24 cellular contexts compared by ENCODE assay signal in genomic region chr9:111529787-111530186, GRCh38.
"Had no signal": no experiment of that assay in that cellular context is flagged by ENCODE, and none has a peak within 500 bp of the region (broad histone marks: within the 10 kb centered on the region; RNA-seq: fewer than 3 reads in every experiment).

No MANE protein-coding gene starts in this region.

- H3K27ac Mint-ChIP-seq: activated CD4-positive, alpha-beta T cell treated with anti-CD3 and anti-CD28 coated beads for 36 hours; activated CD8-positive, alpha-beta T cell treated with anti-CD3 and anti-CD28 coated beads, Interleukin-2, amount 10 ng/mL, durations not matched to agents 7 days and 5 days; activated naive CD4-positive, alpha-beta T cell treated with anti-CD3 and anti-CD28 coated beads, Interleukin-2, amount 50 U/mL, for 72 hours; naive thymus-derived CD8-positive, alpha-beta T cell had no signal

- H3K4me3 ChIP-seq: body of pancreas, colonic mucosa, left lung, thoracic aorta, upper lobe of right lung had no signal

- H3K27ac ChIP-seq: body of pancreas, colonic mucosa, left lung, thoracic aorta, upper lobe of right lung, WERI-Rb-1 had no signal

- H3K27me3 ChIP-seq: body of pancreas, colonic mucosa, upper lobe of right lung had no signal

- H3K36me3 ChIP-seq: colonic mucosa had no signal

- H3K27me3 Mint-ChIP-seq: activated CD4-positive, alpha-beta T cell treated with anti-CD3 and anti-CD28 coated beads for 36 hours had no signal

- H3K9me3 ChIP-seq: colonic mucosa, upper lobe of right lung had no signal

- H3K4me3 Mint-ChIP-seq: activated CD4-positive, alpha-beta T cell treated with anti-CD3 and anti-CD28 coated beads for 36 hours; activated CD8-positive, alpha-beta T cell treated with anti-CD3 and anti-CD28 coated beads, Interleukin-2, amount 10 ng/mL, durations not matched to agents 7 days and 5 days; naive thymus-derived CD8-positive, alpha-beta T cell had no signal

- ATAC-seq: activated CD4-positive, alpha-beta T cell treated with anti-CD3 and anti-CD28 coated beads for 36 hours; activated CD8-positive, alpha-beta T cell treated with anti-CD3 and anti-CD28 coated beads, Interleukin-2, amount 10 ng/mL, durations not matched to agents 7 days and 5 days; activated naive CD4-positive, alpha-beta T cell treated with anti-CD3 and anti-CD28 coated beads, Interleukin-2, amount 50 U/mL, for 72 hours; body of pancreas; left lung; naive thymus-derived CD8-positive, alpha-beta T cell; upper lobe of right lung had no signal

- DNase-seq: activated CD4-positive, alpha-beta T cell treated with anti-CD3 and anti-CD28 coated beads for 36 hours; activated CD8-positive, alpha-beta memory T cell treated with anti-CD3 and anti-CD28 coated beads, Interleukin-2, amount 50 U/mL, for 4 hours; activated CD8-positive, alpha-beta T cell treated with anti-CD3 and anti-CD28 coated beads, Interleukin-2, amount 10 ng/mL, durations not matched to agents 7 days and 5 days; activated gamma-delta T cell; activated T-cell treated with anti-CD3 and anti-CD28 coated beads, Interleukin-2, amount 50 U/mL, for 48 hours; amniotic stem cell; body of pancreas; central memory CD4-positive, alpha-beta T cell; colonic mucosa; effector CD4-positive, alpha-beta T cell; foreskin fibroblast; hypothalamus; kidney; left lung; mammary epithelial cell; naive thymus-derived CD8-positive, alpha-beta T cell; posterior cingulate gyrus; retina; stimulated activated CD4-positive, alpha-beta T cell treated with anti-CD3 and anti-CD28 coated beads, Interleukin-12 subunit alpha, Interleukin-12 subunit beta, amount 100 ng/mL, for 4 hours; stimulated activated CD4-positive, alpha-beta T cell treated with anti-CD3 and anti-CD28 coated beads, Interleukin-2, amount 100 ng/mL, for 24 hours; upper lobe of right lung; WERI-Rb-1 had no signal
